In the genomic region with DNA sequence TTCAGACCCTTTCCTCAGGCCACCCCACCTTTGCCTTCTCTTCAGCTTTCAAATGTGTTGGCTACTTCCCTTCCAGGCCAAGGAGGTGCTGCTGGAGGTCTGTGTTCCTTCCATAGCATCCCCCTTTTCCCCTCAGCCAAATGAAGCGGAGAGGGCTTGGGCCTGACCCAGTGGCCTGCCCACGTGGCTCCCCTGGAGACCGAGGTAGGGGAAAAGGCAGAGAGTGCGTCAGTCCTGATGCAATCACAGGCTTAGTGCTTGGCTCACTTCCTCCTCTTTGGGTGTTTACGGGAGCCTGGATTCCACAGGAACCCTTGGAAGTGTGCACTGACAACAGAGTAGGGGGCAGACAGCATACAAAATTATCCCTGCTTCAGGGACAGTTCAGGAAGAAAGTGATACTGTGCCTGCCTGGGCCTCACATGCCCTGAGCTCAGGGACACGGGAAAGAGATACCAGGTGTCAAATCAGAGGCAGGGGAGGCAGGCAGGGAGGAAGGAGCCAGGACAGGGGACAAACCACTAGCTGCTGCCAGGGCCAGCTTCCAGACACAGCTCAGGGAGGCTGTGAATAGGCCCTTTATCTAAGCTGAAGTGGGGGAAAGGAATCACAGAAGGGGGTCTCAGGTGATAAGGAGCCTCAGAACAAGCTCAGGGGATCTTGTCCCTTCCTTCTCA, we compare ENCODE assay signal across 8 cellular contexts. TPM values are rescaled to one million over a fixed set of nuclear protein-coding genes. Genes with fewer than 3 reads are reported as not detected.
DNase-seq lines count a peak whose midpoint lies in the region; ATAC-seq, FAIRE-seq and TF ChIP-seq lines count a peak whose summit lies in the region.

No MANE protein-coding gene starts in this region.

- H3K27me3 ChIP-seq in SJCRH30 (no peaks in the 10 kb centered on the region), H1 (replicated peaks in 1 of 4; ENCODE audit: control insufficient read depth in 3 of 4, extremely low read depth in 1 of 4, insufficient read depth in 3 of 4, low read length in 3 of 4) (no peaks in the 10 kb centered on the region)

- no peak overlapping the region for H2AK5ac ChIP-seq in H1 (ENCODE audit: low read depth, low read length)

- H3K9me3 ChIP-seq in SJCRH30 (replicated peaks) (no peaks in the 10 kb centered on the region), H1 (ENCODE audit: insufficient read depth in 2 of 2, low read depth in 1 of 2, low read length in 1 of 2) (no peaks in the 10 kb centered on the region)

- peak overlapping the region in 1 of 4 experiments; percentile 31; a peak in 3 of 7 replicates for H3K9ac ChIP-seq in H1 (replicated peaks in 1 of 4; ENCODE audit: extremely low read depth in 1 of 4, low read depth in 3 of 4, low read length in 3 of 4)

- TF ChIP-seq RAD21 in H1 (IDR thresholded peaks at IDR 0.05 in 1 of 2, conservative IDR thresholded peaks at IDR 0.05 in 1 of 2; ENCODE audit: low read depth in 2 of 2, low read length in 2 of 2) = no peak

- H4K91ac ChIP-seq in H1 (replicated peaks; ENCODE audit: insufficient read length, low read length) = peak overlapping the region; percentile 51

- peak overlapping the region; percentile 63 for H3K18ac ChIP-seq in H1 (ENCODE audit: extremely low read depth, low read length)

- H3K4me1 ChIP-seq in SJCRH30 (peaks cover 8% of the 10 kb centered on the region), H1 (replicated peaks in 1 of 4; ENCODE audit: control insufficient read depth in 3 of 4, insufficient read depth in 4 of 4, low read length in 3 of 4) (peaks cover 7 to 19% (median 12%) of the 10 kb centered on the region in 4 experiments; a peak in 6 of 7 replicates)

- POLR2A ChIA-PET in H1 (lab: Charles Lee; ENCODE audit: partially characterized antibody) = interaction anchor here (0.6 to 5.8 kb wide), 12 partner anchors 9 to 139 kb away, joined by 3 to 61 read pairs (median 4); partner anchors contain the start of genes PTP4A2 and SPOCD1

- TF ChIP-seq POLR2A in H54 (IDR thresholded peaks at IDR 0.05; ENCODE audit: low read depth, low read length) (peak; percentile 29; the same call in 1 of the 2 replicates), H1 (IDR thresholded peaks at IDR 0.05; ENCODE audit: control extremely low read depth in 1 of 2, low read depth in 2 of 2, low read length in 2 of 2) (no peak)

- H4K20me1 ChIP-seq in H1 (replicated peaks in 1 of 2; ENCODE audit: control insufficient read depth in 1 of 2, insufficient read depth in 2 of 2, low read length in 2 of 2) = no peaks in the 10 kb centered on the region

- no peak overlapping the region for H3K27ac ChIP-seq in SJCRH30
- H3K27ac ChIP-seq in H1 (ENCODE audit: low read depth, low read length) = peak overlapping the region; percentile 69

- H2BK5ac ChIP-seq in H1 (ENCODE audit: low read depth, low read length) = peak overlapping the region; percentile 68

- peak overlapping the region; percentile 88 for H2BK15ac ChIP-seq in H1 (ENCODE audit: low read length)

- peak overlapping the region; percentile 22 for H2BK120ac ChIP-seq in H1 (replicated peaks; ENCODE audit: low read depth, low read length)

- peak overlapping the region; percentile 2 to 26; a peak in 1 of 4 replicates for H3K4me2 ChIP-seq in H1 (ENCODE audit: insufficient read depth in 1 of 2, low read depth in 2 of 2, low read length in 2 of 2)

- peak overlapping the region; percentile 72 for H2BK12ac ChIP-seq in H1 (ENCODE audit: low read depth, low read length)

- no peak overlapping the region for H3K23ac ChIP-seq in H1 (ENCODE audit: insufficient read length)

- FAIRE-seq in H54 (lab: Jason Lieb, UNC) (peak; percentile 78), H1 (lab: Jason Lieb, UNC) (peak; percentile 24)

- H2AFZ ChIP-seq in H1 (ENCODE audit: low read length) = peak overlapping the region; percentile 93

- H3K4me3 ChIP-seq in SJCRH30 (no peak overlapping the region), H1 (ENCODE audit: extremely low read depth in 1 of 4, insufficient read depth in 2 of 4, low read depth in 3 of 4, low read length in 4 of 4) (no peak overlapping the region; a peak in 1 of 8 replicates)

- no peak for TF ChIP-seq EP300 in H1 (IDR thresholded peaks at IDR 0.05; ENCODE audit: borderline replicate concordance in 1 of 2, low read depth in 2 of 2, low read length in 2 of 2)

- no peak overlapping the region for H3K4ac ChIP-seq in H1 (replicated peaks; ENCODE audit: insufficient read length, low read depth, low read length)

- H3K14ac ChIP-seq in H1 (ENCODE audit: insufficient read length) = no peak overlapping the region

- H3K56ac ChIP-seq in H1 (replicated peaks; ENCODE audit: insufficient read length, low read depth, low read length) = no peak overlapping the region

- no peak for TF ChIP-seq CTCF in H1 (IDR thresholded peaks at IDR 0.05; ENCODE audit: control extremely low read depth in 1 of 3, insufficient read depth in 1 of 3, low read depth in 1 of 3, low read length in 3 of 3)

- ATAC-seq in GM21515 (IDR thresholded peaks at IDR 0.05; ENCODE audit: unreplicated experiment) = no peak

- H3K36me3 ChIP-seq in SJCRH30 (no peaks in the 10 kb centered on the region), H1 (ENCODE audit: control insufficient read depth in 2 of 4, insufficient read depth in 4 of 4, low read length in 3 of 4) (no peaks in the 10 kb centered on the region)

- no peaks in the 10 kb centered on the region for H3K79me2 ChIP-seq in H1 (ENCODE audit: control insufficient read depth in 1 of 2, insufficient read depth in 2 of 2, low read length in 2 of 2)

- peak; percentile 68 for DNase-seq in H54 (ENCODE audit: insufficient read length, low spot score)
- peak; percentile 37 to 55 for DNase-seq in SJCRH30
- DNase-seq in H1 (ENCODE audit: low read depth in 1 of 2, low spot score in 2 of 2) = peak in 1 of 2 experiments; percentile 54
- DNase-seq in midbrain (lab: John Stamatoyannopoulos, UW) = peak; percentile 44
- DNase-seq in ureter (ENCODE audit: low spot score) = peak; percentile 90
- no peak for DNase-seq in NCI-H2107 treated with DMSO at 0.1 percent for 48 hours (lab: John Stamatoyannopoulos, UW; ENCODE audit: unreplicated experiment)
- DNase-seq in epidermal melanocyte (ENCODE audit: insufficient read length, low spot score) = no peak

- no peaks in the 10 kb centered on the region; the same call in 1 of the 2 replicates for H3K23me2 ChIP-seq in H1 (ENCODE audit: low read depth, low read length)

- 65% methylated on average over 6 of the region's 6 CpGs; no CpG with 5 or more reads in 1 of the 2 experiments for WGBS in H1 (ENCODE audit: extremely low coverage in 1 of 2, insufficient coverage in 1 of 2, insufficient read length in 1 of 2, insufficient replicate concordance in 2 of 2, low coverage in 1 of 2, low lambda C conversion rate in 2 of 2, missing lambda C conversion rate in 1 of 2), 2 experiments

- CTCF ChIA-PET in H1 (lab: Charles Lee; ENCODE audit: partially characterized antibody) = interaction anchor here (0.6 to 3.4 kb wide), 11 partner anchors 10 to 241 kb away, joined by 3 to 27 read pairs (median 6); partner anchors contain the start of gene PTP4A2

- no peak overlapping the region for H4K8ac ChIP-seq in H1 (ENCODE audit: extremely low read depth, insufficient read depth, low read length)

- no peaks in the 10 kb centered on the region for H3K79me1 ChIP-seq in H1 (ENCODE audit: low read depth, low read length)

- H4K5ac ChIP-seq in H1 (ENCODE audit: insufficient read length, low read depth, low read length) = peak overlapping the region; percentile 63

- H2BK20ac ChIP-seq in H1 (ENCODE audit: low read length) = peak overlapping the region; percentile 74; the same call in 1 of the 2 replicates

TF ChIP-seq in H1, 55 proteins besides CTCF, POLR2A, EP300 and RAD21 (continues in another document):
- peak; percentile 63 for TF ChIP-seq CEBPB (IDR thresholded peaks at IDR 0.05; ENCODE audit: low read depth, low read length)
- TF ChIP-seq, protein P1, sequence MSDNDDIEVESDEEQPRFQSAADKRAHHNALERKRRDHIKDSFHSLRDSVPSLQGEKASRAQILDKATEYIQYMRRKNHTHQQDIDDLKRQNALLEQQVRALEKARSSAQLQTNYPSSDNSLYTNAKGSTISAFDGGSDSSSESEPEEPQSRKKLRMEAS (IDR thresholded peaks at IDR 0.05) = peak; percentile 55
- no peak for TF ChIP-seq CHD2 (IDR thresholded peaks at IDR 0.05; ENCODE audit: low read length)
- TF ChIP-seq, protein P2, sequence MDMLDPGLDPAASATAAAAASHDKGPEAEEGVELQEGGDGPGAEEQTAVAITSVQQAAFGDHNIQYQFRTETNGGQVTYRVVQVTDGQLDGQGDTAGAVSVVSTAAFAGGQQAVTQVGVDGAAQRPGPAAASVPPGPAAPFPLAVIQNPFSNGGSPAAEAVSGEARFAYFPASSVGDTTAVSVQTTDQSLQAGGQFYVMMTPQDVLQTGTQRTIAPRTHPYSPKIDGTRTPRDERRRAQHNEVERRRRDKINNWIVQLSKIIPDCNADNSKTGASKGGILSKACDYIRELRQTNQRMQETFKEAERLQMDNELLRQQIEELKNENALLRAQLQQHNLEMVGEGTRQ (IDR thresholded peaks at IDR 0.05; ENCODE audit: low read length) = no peak
- no peak for TF ChIP-seq CBX5 (IDR thresholded peaks at IDR 0.05; ENCODE audit: low read depth, low read length)
- no peak for TF ChIP-seq RNF2 (IDR thresholded peaks at IDR 0.05; ENCODE audit: borderline replicate concordance, low read depth, low read length, missing control alignments, poor library complexity, severe bottlenecking)

RNA-seq across cellular contexts. Expression of gene PTP4A2, which starts 16.6 kb away (rescaled TPM):
- 311 and 314 TPM in 2 replicates for total RNA-seq in SJCRH30 (2014; rRNA removed; shearing (Covaris generic))
- total RNA-seq in H1 (2021; fragmentation: NEBNext Ultra II Directional; extraction: Animal tissue kit (Norgen Biotek cat#: 25700)) = 167 and 214 TPM in 2 replicates
- polyA plus RNA-seq in H1 (2011; rRNA removed) = 39.1 and 87.4 TPM in 2 replicates
- polyA plus RNA-seq in H1 (2011; cell fraction: cytosol; rRNA removed) = 92.5 TPM
- polyA plus RNA-seq in H1 (2011; cell fraction: nucleus; rRNA removed) = 67.4 TPM
- 138 to 236 TPM (median 166 TPM) in 4 replicates for polyA plus RNA-seq in H1 (2012, experiment 1 of 2)
- 38.0 TPM for polyA plus RNA-seq in H1 (2012, experiment 2 of 2)
- polyA plus RNA-seq in H1 (2013, experiment 1 of 2) = 296 TPM
- 306 TPM for polyA plus RNA-seq in H1 (2013, experiment 2 of 2)
- polyA minus RNA-seq in H1 (2011; rRNA and poly(A)+ RNA removed) = 197 and 236 TPM in 2 replicates
- 146 TPM for polyA minus RNA-seq in H1 (2011; cell fraction: cytosol; rRNA and poly(A)+ RNA removed)
- 133 TPM for polyA minus RNA-seq in H1 (2011; cell fraction: nucleus; rRNA and poly(A)+ RNA removed)
- 416 TPM for total RNA-seq in ureter

RNA-seq across cellular contexts. Expression of gene KHDRBS1, which starts 58.9 kb away (rescaled TPM):
- total RNA-seq in SJCRH30 (2014; rRNA removed; shearing (Covaris generic)) = 128 and 138 TPM in 2 replicates
- 281 and 284 TPM in 2 replicates for total RNA-seq in H1 (2021; fragmentation: NEBNext Ultra II Directional; extraction: Animal tissue kit (Norgen Biotek cat#: 25700))
- polyA plus RNA-seq in H1 (2011; rRNA removed) = 53.8 and 62.7 TPM in 2 replicates
- polyA plus RNA-seq in H1 (2011; cell fraction: cytosol; rRNA removed) = 64.7 TPM
- 110 TPM for polyA plus RNA-seq in H1 (2011; cell fraction: nucleus; rRNA removed)
- 171 to 223 TPM (median 192 TPM) in 4 replicates for polyA plus RNA-seq in H1 (2012, experiment 1 of 2)
- 72.6 TPM for polyA plus RNA-seq in H1 (2012, experiment 2 of 2)
- 218 TPM for polyA plus RNA-seq in H1 (2013, experiment 1 of 2)
- polyA plus RNA-seq in H1 (2013, experiment 2 of 2) = 211 TPM
- 49.3 and 53.9 TPM in 2 replicates for polyA minus RNA-seq in H1 (2011; rRNA and poly(A)+ RNA removed)
- 93.5 TPM for polyA minus RNA-seq in H1 (2011; cell fraction: cytosol; rRNA and poly(A)+ RNA removed)
- 69.0 TPM for polyA minus RNA-seq in H1 (2011; cell fraction: nucleus; rRNA and poly(A)+ RNA removed)
- 139 TPM for total RNA-seq in ureter

Comparison
In these comparisons a context has a peak if more than half of its experiments do, and no peak if none do; other contexts are left out.
1. DNase-seq: peak in H54 (single experiment), SJCRH30 (2 of 2), midbrain (single experiment) and ureter (single experiment); none in NCI-H2107 treated with DMSO at 0.1 percent for 48 hours (single experiment) and epidermal melanocyte (single experiment).